Comparison of ENCODE assay signal across 8 cellular contexts in genomic region chr12:25278274-25278673, GRCh38.
"Had no signal": no experiment of that assay in that cellular context is flagged by ENCODE, and none has a peak within 500 bp of the region (broad histone marks: within the 10 kb centered on the region; RNA-seq: fewer than 3 reads in every experiment).

No MANE protein-coding gene starts in this region.

- H3K4me3 Mint-ChIP-seq: H9, IgD-negative memory B cell had no signal

- H3K27ac ChIP-seq: GM23248, HL-60 had no signal

- DNase-seq: GM23248, GOT3, H9, HCEC 1CT, KG1 had no signal

- H3K4me3 ChIP-seq: GM23248 had no signal

- FAIRE-seq: H54 had no signal

- H3K4me1 Mint-ChIP-seq: H9 had no signal

- H3K9me3 Mint-ChIP-seq: H9, IgD-negative memory B cell had no signal

- H3K27ac Mint-ChIP-seq: H9, IgD-negative memory B cell had no signal
